Comparison of ENCODE assay signal across 15 cellular contexts in the genomic region with DNA sequence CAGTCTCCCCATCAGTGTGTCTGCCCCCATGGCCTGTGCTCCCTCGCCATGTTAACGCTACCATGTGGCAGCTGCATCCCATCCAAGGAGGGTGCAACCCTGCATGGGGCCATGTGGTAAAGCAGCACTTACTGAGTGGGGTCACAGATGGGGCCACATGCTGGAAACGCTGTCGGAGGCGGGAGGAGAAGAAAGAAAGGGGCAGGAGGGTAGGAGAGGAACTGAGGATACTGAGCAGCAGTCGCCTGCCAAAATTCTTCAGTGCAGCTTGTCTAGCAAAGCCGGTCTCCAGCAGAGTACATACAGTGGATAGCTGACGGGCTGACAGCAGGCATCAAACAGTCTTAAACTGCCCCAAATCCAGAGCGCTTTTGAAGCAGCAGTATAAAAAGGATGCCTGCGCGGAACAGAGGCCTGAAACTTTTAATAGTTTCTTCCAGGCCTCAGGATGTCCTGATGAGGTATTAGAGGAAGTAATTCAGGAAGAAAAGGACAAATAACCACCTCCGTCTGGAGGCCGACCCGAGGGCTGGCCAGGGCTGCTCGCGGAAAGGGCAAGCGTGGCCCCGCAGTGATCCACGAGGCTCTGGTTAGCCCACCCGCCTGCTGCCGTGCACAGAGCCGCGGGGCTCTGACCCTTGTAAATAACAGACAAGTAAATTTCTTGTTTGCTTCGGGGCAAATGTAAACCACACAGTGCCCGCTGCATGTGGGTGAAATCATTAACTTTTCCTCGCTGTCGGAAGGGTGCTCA.
DNase-seq lines count a peak whose midpoint lies in the region; ATAC-seq and TF ChIP-seq lines count a peak whose summit lies in the region.
"Had no signal": no experiment of that assay in that cellular context is flagged by ENCODE, and none has a peak within 500 bp of the region (broad histone marks: within the 10 kb centered on the region; RNA-seq: fewer than 3 reads in every experiment).

No MANE protein-coding gene starts in this region.

- no peak overlapping the region for H2AK5ac ChIP-seq in mesendoderm (ENCODE audit: low read length)

- no peak overlapping the region for H3K18ac ChIP-seq in mesendoderm (ENCODE audit: low read length)

- no peak overlapping the region for H2BK5ac ChIP-seq in mesendoderm (ENCODE audit: low read length)

- H4K8ac ChIP-seq in mesendoderm (ENCODE audit: low read depth, low read length) = no peak overlapping the region

- DNase-seq in cardiac muscle cell (ENCODE audit: low read depth in 1 of 2, low spot score in 1 of 2) (no peak), heart left ventricle (no peak), mesendoderm (no peak), OCI-M2 (lab: John Stamatoyannopoulos, UW; ENCODE audit: unreplicated experiment) (no peak), thyroid gland (no peak), NCI-H187 (lab: John Stamatoyannopoulos, UW) (no peak)
- DNase-seq: effector memory CD4-positive, alpha-beta T cell; left ventricle myocardium inferior; NCI-H748 treated with DMSO at 0.1 percent for 48 hours; transverse colon had no signal

- H3K27me3 ChIP-seq in cardiac muscle cell (no peaks in the 10 kb centered on the region), heart left ventricle (no peaks in the 10 kb centered on the region), mesendoderm (ENCODE audit: insufficient read depth, low read length, poor library complexity) (no peaks in the 10 kb centered on the region), thyroid gland (no peaks in the 10 kb centered on the region)
- H3K27me3 ChIP-seq: right atrium auricular region, transverse colon had no signal

- no peaks in the 10 kb centered on the region for H3K79me2 ChIP-seq in mesendoderm (ENCODE audit: control insufficient read depth, insufficient read depth, low read length)

- H3K9ac ChIP-seq in mesendoderm (ENCODE audit: low read length) = no peak overlapping the region

- H3K36me3 ChIP-seq in cardiac muscle cell (no peaks in the 10 kb centered on the region), heart left ventricle (no peaks in the 10 kb centered on the region), mesendoderm (ENCODE audit: control insufficient read depth, insufficient read depth, low read length) (no peaks in the 10 kb centered on the region), thyroid gland (no peaks in the 10 kb centered on the region)
- H3K36me3 ChIP-seq: left ventricle myocardium inferior, right atrium auricular region, transverse colon had no signal

- H3K9me3 Mint-ChIP-seq in activated T-helper 17 cell treated with anti-CD3 and anti-CD28 coated beads, Interleukin-2, amount 50 U/mL, for 72 hours = no peaks in the 10 kb centered on the region
- H3K9me3 Mint-ChIP-seq: GM23338; natural killer cell treated with Interleukin-12 subunit alpha and Interleukin-12 subunit beta and Interleukin-15 and Interleukin-18, amount 100 ng/mL, for 72 hours had no signal

- H2BK120ac ChIP-seq in mesendoderm (ENCODE audit: low read depth, low read length) = no peak overlapping the region

- no peak overlapping the region for H3K4me2 ChIP-seq in mesendoderm (ENCODE audit: low read length)
- H3K4me2 ChIP-seq: GM23338 had no signal

- no peaks in the 10 kb centered on the region for H3K4me1 ChIP-seq in cardiac muscle cell (ENCODE audit: low read depth)
- H3K4me1 ChIP-seq in heart left ventricle = peaks cover 0 to 48% (median 24%) of the 10 kb centered on the region in 12 donors
- H3K4me1 ChIP-seq in mesendoderm (ENCODE audit: control insufficient read depth, low read depth, low read length) = no peaks in the 10 kb centered on the region
- peaks cover 0 to 12% of the 10 kb centered on the region in 2 donors for H3K4me1 ChIP-seq in thyroid gland

- no peak for ATAC-seq in heart left ventricle
- no peak for ATAC-seq in activated T-helper 17 cell treated with anti-CD3 and anti-CD28 coated beads, Interleukin-2, amount 50 U/mL, for 72 hours (replicated peaks)
- no peak for ATAC-seq in GM18873 (IDR thresholded peaks at IDR 0.05; ENCODE audit: low FRiP score, unreplicated experiment)
- ATAC-seq: GM23338; natural killer cell treated with Interleukin-12 subunit alpha and Interleukin-12 subunit beta and Interleukin-15 and Interleukin-18, amount 100 ng/mL, for 72 hours had no signal

- H3K4me3 ChIP-seq in cardiac muscle cell = no peak overlapping the region
- no peak overlapping the region for H3K4me3 ChIP-seq in heart left ventricle
- H3K4me3 ChIP-seq in mesendoderm (ENCODE audit: low read length) = no peak overlapping the region
- H3K4me3 ChIP-seq in thyroid gland (replicated peaks in 1 of 3) = no peak overlapping the region
- H3K4me3 ChIP-seq: GM23338, left ventricle myocardium inferior, right atrium auricular region, transverse colon had no signal

- H3K4me3 Mint-ChIP-seq in activated T-helper 17 cell treated with anti-CD3 and anti-CD28 coated beads, Interleukin-2, amount 50 U/mL, for 72 hours = no peak overlapping the region
- H3K4me3 Mint-ChIP-seq: GM23338; natural killer cell treated with Interleukin-12 subunit alpha and Interleukin-12 subunit beta and Interleukin-15 and Interleukin-18, amount 100 ng/mL, for 72 hours had no signal

- H3K4me1 Mint-ChIP-seq in activated T-helper 17 cell treated with anti-CD3 and anti-CD28 coated beads, Interleukin-2, amount 50 U/mL, for 72 hours = peaks cover 31% of the 10 kb centered on the region

- H3K27ac ChIP-seq in cardiac muscle cell = peak overlapping the region; percentile 1
- no peak overlapping the region for H3K27ac ChIP-seq in heart left ventricle
- no peak overlapping the region for H3K27ac ChIP-seq in mesendoderm (ENCODE audit: low read depth, low read length)
- H3K27ac ChIP-seq in thyroid gland = no peak overlapping the region
- H3K27ac ChIP-seq: left ventricle myocardium inferior, right atrium auricular region, transverse colon had no signal

- H3K56ac ChIP-seq in mesendoderm (ENCODE audit: low read length) = peak overlapping the region; percentile 11

- peak overlapping the region; percentile 39 for H3K27ac Mint-ChIP-seq in activated T-helper 17 cell treated with anti-CD3 and anti-CD28 coated beads, Interleukin-2, amount 50 U/mL, for 72 hours
- H3K27ac Mint-ChIP-seq: GM23338 had no signal

- peaks cover 11% of the 10 kb centered on the region for H3K36me3 Mint-ChIP-seq in activated T-helper 17 cell treated with anti-CD3 and anti-CD28 coated beads, Interleukin-2, amount 50 U/mL, for 72 hours (ENCODE audit: low read depth)
- H3K36me3 Mint-ChIP-seq: natural killer cell treated with Interleukin-12 subunit alpha and Interleukin-12 subunit beta and Interleukin-15 and Interleukin-18, amount 100 ng/mL, for 72 hours had no signal

- TF ChIP-seq CTCF in cardiac muscle cell (IDR thresholded peaks at IDR 0.05; ENCODE audit: low read depth, low read length) (no peak), heart left ventricle (IDR thresholded peaks at IDR 0.05) (no peak), thyroid gland (IDR thresholded peaks at IDR 0.05) (no peak)

- no peaks in the 10 kb centered on the region for H3K79me1 ChIP-seq in mesendoderm (ENCODE audit: low read length)

- H3K23ac ChIP-seq in mesendoderm (ENCODE audit: low read length) = no peak overlapping the region

- H4K5ac ChIP-seq in mesendoderm (ENCODE audit: low read length) = no peak overlapping the region

- H3K9me3 ChIP-seq in cardiac muscle cell (ENCODE audit: low read depth) (no peaks in the 10 kb centered on the region), heart left ventricle (peaks cover 0 to 13% (median 0%) of the 10 kb centered on the region in 12 donors), thyroid gland (no peaks in the 10 kb centered on the region)
- H3K9me3 ChIP-seq: transverse colon had no signal

- no peaks in the 10 kb centered on the region for H3K27me3 Mint-ChIP-seq in activated T-helper 17 cell treated with anti-CD3 and anti-CD28 coated beads, Interleukin-2, amount 50 U/mL, for 72 hours
- H3K27me3 Mint-ChIP-seq: natural killer cell treated with Interleukin-12 subunit alpha and Interleukin-12 subunit beta and Interleukin-15 and Interleukin-18, amount 100 ng/mL, for 72 hours had no signal

- H3K4ac ChIP-seq in mesendoderm (ENCODE audit: low read depth, low read length) = no peak overlapping the region

- no peak overlapping the region for H2BK15ac ChIP-seq in mesendoderm (replicated peaks; ENCODE audit: low read depth)

- TF ChIP-seq POLR2A in heart left ventricle (IDR thresholded peaks at IDR 0.05) = no peak
- TF ChIP-seq POLR2A in thyroid gland (IDR thresholded peaks at IDR 0.05) = no peak

- 70 to 76% (median 73%) methylated on average over 27 of the region's 27 CpGs for WGBS in heart left ventricle, 4 donors
- WGBS in mesendoderm (ENCODE audit: extremely low coverage, insufficient coverage, low lambda C conversion rate) = no CpG with 5 or more reads among the region's 27 CpGs
- WGBS in thyroid gland, 2 donors = 79% methylated on average over 25 to 27 of the region's 27 CpGs

- intact Hi-C loops in heart left ventricle (cut with DNase I) = loop anchor here (2.0 to 10.0 kb wide), 13 partner anchors 76 to 354 kb away; partner anchors contain the start of gene CCDC182 (in 8 of the 10)
- intact Hi-C loops in thyroid gland (cut with DNase I) = loop anchor here (5.0 kb wide), 1 partner anchor 81 kb away; no protein-coding TSS in a partner anchor
